Comparison of ENCODE assay signal across 9 cellular contexts in genomic region chr17:3411070-3411469, GRCh38. TPM values are rescaled to one million over a fixed set of nuclear protein-coding genes. Genes with fewer than 3 reads are reported as not detected.
"Had no signal": no experiment of that assay in that cellular context is flagged by ENCODE, and none has a peak within 500 bp of the region (broad histone marks: within the 10 kb centered on the region; RNA-seq: fewer than 3 reads in every experiment).

OR3A3 (plus strand) TSS chr17:3411370.

- H3K27ac ChIP-seq: GM23248 had no signal

- H3K4me3 ChIP-seq: GM23248, HAP-1, K562 had no signal

- ATAC-seq: HCT116, K562 had no signal

- H3K9ac ChIP-seq: GM23248 had no signal

- H3K4me3 Mint-ChIP-seq: HFFc6 had no signal

- H3K27ac Mint-ChIP-seq: HFFc6 had no signal

- H3K4me1 ChIP-seq: HAP-1 had no signal

- H3K36me3 ChIP-seq: HAP-1 had no signal

- DNase-seq: GM23248, GOT3, H7, HFFc6, IMR-90, KG1 had no signal

- H3K9me3 ChIP-seq: HAP-1 had no signal

RNA-seq across cellular contexts. Expression of gene OR3A3, which starts in this region (rescaled TPM):
- polyA plus RNA-seq: GM23248, IMR-90, K562 had no signal
